29 cellular contexts compared by ENCODE assay signal in the genomic region with DNA sequence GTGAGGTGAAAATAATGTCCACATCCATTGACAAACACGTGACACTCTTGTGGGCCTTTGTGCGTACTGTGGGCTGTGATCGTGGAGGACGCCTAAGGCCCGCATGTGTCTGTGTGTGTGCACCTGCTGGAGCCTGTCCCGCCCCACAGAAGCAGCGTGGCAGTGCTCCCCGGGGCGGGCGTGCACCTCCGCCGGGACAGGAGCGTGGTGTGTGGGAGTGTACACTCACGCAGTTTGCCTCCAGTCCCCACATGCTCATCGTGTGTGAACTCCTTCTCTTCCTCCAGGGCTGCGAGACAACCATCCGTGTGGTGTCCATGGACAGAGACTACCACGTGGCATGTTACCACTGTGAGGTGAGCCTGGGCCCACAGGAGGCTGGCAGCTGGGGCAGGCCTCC.
"Had no signal": no experiment of that assay in that cellular context is flagged by ENCODE, and none has a peak within 500 bp of the region (broad histone marks: within the 10 kb centered on the region; RNA-seq: fewer than 3 reads in every experiment).

No MANE protein-coding gene starts in this region.

- ATAC-seq: activated naive CD4-positive, alpha-beta T cell treated with anti-CD3 and anti-CD28 coated beads, Interleukin-2, amount 50 U/mL, for 72 hours; activated T-cell treated with anti-CD3 and anti-CD28 coated beads, Interleukin-2, amount 50 U/mL, for 72 hours; effector memory CD8-positive, alpha-beta T cell; foreskin keratinocyte; gastrocnemius medialis; heart right ventricle; WTC11 had no signal

- H3K27ac ChIP-seq: ascending aorta, breast epithelium, esophagus muscularis mucosa, foreskin keratinocyte, gastrocnemius medialis, heart right ventricle, VCaP had no signal

- H3K36me3 ChIP-seq: breast epithelium had no signal

- H3K27me3 ChIP-seq: ascending aorta, breast epithelium, esophagus muscularis mucosa, foreskin keratinocyte, gastrocnemius medialis had no signal

- H3K4me3 ChIP-seq: ascending aorta, breast epithelium, esophagus muscularis mucosa, gastrocnemius medialis, heart right ventricle had no signal

- H3K4me1 ChIP-seq: ascending aorta, breast epithelium, esophagus muscularis mucosa, foreskin keratinocyte, gastrocnemius medialis, heart right ventricle had no signal

- H3K9me3 ChIP-seq: ascending aorta, breast epithelium, esophagus muscularis mucosa, gastrocnemius medialis, heart right ventricle had no signal

- FAIRE-seq: colon had no signal

- DNase-seq: activated CD4-positive, alpha-beta memory T cell treated with anti-CD3 and anti-CD28 coated beads, Interleukin-2, amount 10 ng/mL, durations not matched to agents 7 days and 5 days; activated CD4-positive, alpha-beta T cell treated with anti-CD3 and anti-CD28 coated beads for 1 hour; activated CD4-positive, alpha-beta T cell treated with anti-CD3 and anti-CD28 coated beads for 4 hours; activated CD4-positive, alpha-beta T cell treated with anti-CD3 and anti-CD28 coated beads, Interleukin-2, amount 10 ng/mL, durations not matched to agents 7 days and 5 days; activated CD4-positive, alpha-beta T cell treated with anti-CD3 and anti-CD28 coated beads, Interleukin-2, amount 50 U/mL, for 4 hours; activated CD8-positive, alpha-beta memory T cell treated with anti-CD3 and anti-CD28 coated beads, Interleukin-2, amount 50 U/mL, for 48 hours; activated gamma-delta T cell; activated naive CD4-positive, alpha-beta T cell; activated naive CD4-positive, alpha-beta T cell treated with anti-CD3 and anti-CD28 coated beads, Interleukin-2, amount 10 ng/mL, durations not matched to agents 7 days and 5 days; activated naive CD8-positive, alpha-beta T cell treated with anti-CD3 and anti-CD28 coated beads, Interleukin-2, amount 10 ng/mL, durations not matched to agents 7 days and 5 days; activated T-cell treated with anti-CD3 and anti-CD28 coated beads for 4 hours; activated T-cell treated with anti-CD3 and anti-CD28 coated beads, Interleukin-2, amount 50 U/mL, for 24 hours; activated T-cell treated with anti-CD3 and anti-CD28 coated beads, Interleukin-2, amount 50 U/mL, for 72 hours; cortex of kidney; dermis blood vessel endothelial cell; effector CD4-positive, alpha-beta T cell; effector memory CD8-positive, alpha-beta T cell; erythroblast; foreskin keratinocyte; gastrocnemius medialis; heart right ventricle; T-helper 2 cell had no signal
